ENCODE assay signal across 21 cellular contexts in genomic region chr5:39639618-39640078, GRCh38.
DNase-seq lines count a peak whose midpoint lies in the region; ATAC-seq, FAIRE-seq and TF ChIP-seq lines count a peak whose summit lies in the region.
"Had no signal": no experiment of that assay in that cellular context is flagged by ENCODE, and none has a peak within 500 bp of the region (broad histone marks: within the 10 kb centered on the region; RNA-seq: fewer than 3 reads in every experiment).

No MANE protein-coding gene starts in this region.

- SMC1A ChIA-PET in GM12878 (lab: Charles Lee; ENCODE audit: uncharacterized antibody, unreplicated experiment), result interaction anchor here (1.2 to 1.3 kb wide), 2 partner anchors 8 to 1884 kb away, joined by 3 to 4 read pairs; no protein-coding TSS in a partner anchor

- no peak for TF ChIP-seq POLR2A in GM12878 (IDR thresholded peaks at IDR 0.05; ENCODE audit: low read depth, low read length)

- no peak overlapping the region for H3K4me2 ChIP-seq in GM12878 (ENCODE audit: control insufficient read depth, insufficient read depth)
- H3K4me2 ChIP-seq: smooth muscle cell had no signal

- no peak overlapping the region for H3K9ac ChIP-seq in GM12878 (ENCODE audit: control insufficient read depth, insufficient read depth, low read length)

- RAD21 ChIA-PET in GM12878 (lab: Charles Lee; ENCODE audit: unreplicated experiment), result no interaction called here

- POLR2A ChIA-PET in GM12878 (lab: Charles Lee), result no interaction called here

- intact Hi-C loops in GM12878 (cut with micrococcal nuclease; ENCODE audit: unreplicated experiment), result no loop called here

- H2AFZ ChIP-seq in GM12878 (ENCODE audit: control insufficient read depth, low read depth, low read length), result no peak overlapping the region

- no peak for TF ChIP-seq RAD21 in GM12878 (IDR thresholded peaks at IDR 0.05; ENCODE audit: insufficient read depth, low read depth, low read length)

- H3K36me3 ChIP-seq in GM12878 (ENCODE audit: control insufficient read depth in 2 of 2, insufficient read depth in 2 of 2, low read length in 1 of 2), result no peaks in the 10 kb centered on the region
- H3K36me3 ChIP-seq: HAP-1, pancreas, tibial artery had no signal

- no peaks in the 10 kb centered on the region for H4K20me1 ChIP-seq in GM12878 (ENCODE audit: control insufficient read depth, insufficient read depth)

- no peaks in the 10 kb centered on the region for H3K9me3 ChIP-seq in GM12878 (replicated peaks; ENCODE audit: control insufficient read depth, insufficient read depth, low read length)
- H3K9me3 ChIP-seq: HAP-1, pancreas, tibial artery had no signal

- no TSS peak for BruUV-seq in GM12878 (replicated peaks; lab: Mats Ljungman, UMichigan)

- no peaks in the 10 kb centered on the region for H3K79me2 ChIP-seq in GM12878 (ENCODE audit: control insufficient read depth, insufficient read depth, low read length)

- TF ChIP-seq CTCF in GM12878 (IDR thresholded peaks at IDR 0.05 in 2 of 3, conservative IDR thresholded peaks at IDR 0.05 in 1 of 3; ENCODE audit: control insufficient read depth in 2 of 3, extremely low read depth in 1 of 3, insufficient read depth in 1 of 3, low read depth in 3 of 3, low read length in 3 of 3), result no peak

- H3K4me1 ChIP-seq in GM12878 (ENCODE audit: control insufficient read depth, insufficient read depth, low read length), result no peaks in the 10 kb centered on the region
- H3K4me1 ChIP-seq: HAP-1, pancreas, tibial artery had no signal

- TF ChIP-seq EP300 in GM12878 (IDR thresholded peaks at IDR 0.05; ENCODE audit: borderline replicate concordance in 1 of 2, control insufficient read depth in 1 of 2, low read depth in 2 of 2, low read length in 2 of 2), result no peak

- ATAC-seq in GM12878 (no peak), left lobe of liver (peak; percentile 26), HG02678 (IDR thresholded peaks at IDR 0.05; ENCODE audit: unreplicated experiment) (no peak)
- ATAC-seq: CD8-positive, alpha-beta T cell; pancreas had no signal

- CTCF ChIA-PET in GM12878 (lab: Yijun Ruan, JAX), result no interaction called here

- H3K27me3 ChIP-seq in GM12878 (replicated peaks in 1 of 2; ENCODE audit: control insufficient read depth in 2 of 2, insufficient read depth in 2 of 2, low read length in 1 of 2), result no peaks in the 10 kb centered on the region
- H3K27me3 ChIP-seq: pancreas, tibial artery had no signal

- in situ Hi-C loops in GM12878 (cut with MboI), result no loop called here

- H3K4me3 ChIP-seq in GM12878, result no peak overlapping the region
- H3K4me3 ChIP-seq: HAP-1, pancreas, smooth muscle cell, tibial artery had no signal

- DNase-seq in AG08396 (ENCODE audit: low spot score) (peak; percentile 29), LHCN-M2 (ENCODE audit: low read depth) (peak; percentile 92), GM12878 (ENCODE audit: low read depth, low spot score) (no peak), left lobe of liver (ENCODE audit: low spot score) (no peak), islet precursor cell (no peak), SIG-M5 treated with dmso at 0.1 percent for 504 hours (lab: John Stamatoyannopoulos, UW; ENCODE audit: unreplicated experiment) (no peak)
- DNase-seq in activated naive CD4-positive, alpha-beta T cell (lab: John Stamatoyannopoulos, UW), result no peak
- DNase-seq: activated CD4-positive, alpha-beta T cell treated with anti-CD3 and anti-CD28 coated beads, Interleukin-2, amount 50 U/mL, for 48 hours; activated T-cell treated with anti-CD3 and anti-CD28 coated beads, Interleukin-2, amount 50 U/mL, for 48 hours; CD8-positive, alpha-beta T cell; cerebellar nuclear complex; head of caudate nucleus; KG1; kidney; NCI-H1417 treated with DMSO at 0.1 percent for 48 hours; NCI-H2227 treated with DMSO at 0.1 percent for 48 hours; pancreas; tibial artery had no signal

- no peak for FAIRE-seq in GM12878 (lab: Jason Lieb, UNC)
- FAIRE-seq: kidney, pancreas had no signal

- 21% methylated on average over 3 of the region's 3 CpGs for WGBS in GM12878 (ENCODE audit: insufficient coverage, insufficient replicate concordance, low lambda C conversion rate, missing lambda C conversion rate)

- no peak overlapping the region for H3K27ac ChIP-seq in GM12878 (ENCODE audit: control insufficient read depth, insufficient read depth)
- H3K27ac ChIP-seq: pancreas, tibial artery had no signal

TF ChIP-seq in GM12878, 131 proteins besides CTCF, POLR2A, EP300 and RAD21:
- TF ChIP-seq SMARCA5 (IDR thresholded peaks at IDR 0.05) (no peak), ZBTB40 (IDR thresholded peaks at IDR 0.05; ENCODE audit: borderline replicate concordance) (peak; percentile 76)

Comparison
In these comparisons a context has a peak if more than half of its experiments do, and no peak if none do; other contexts are left out.
1. DNase-seq: peak in AG08396 (single experiment) and LHCN-M2 (single experiment); none in GM12878 (single experiment), left lobe of liver (single experiment), islet precursor cell (single experiment), SIG-M5 treated with dmso at 0.1 percent for 504 hours (single experiment) and activated naive CD4-positive, alpha-beta T cell (0 of 4).